Comparison of ENCODE assay signal across 8 cellular contexts in genomic region chr10:110643670-110644597, GRCh38. TPM values are rescaled to one million over a fixed set of nuclear protein-coding genes. Genes with fewer than 3 reads are reported as not detected.
DNase-seq lines count a peak whose midpoint lies in the region; ATAC-seq, FAIRE-seq and TF ChIP-seq lines count a peak whose summit lies in the region.

Gene RBM20, plus strand, starts transcription at chr10:110644336. Its CDS starts 119 bp downstream, at chr10:110644455.

- H3K36me3 ChIP-seq in heart right ventricle (no peaks in the 10 kb centered on the region), rectal smooth muscle tissue (ENCODE audit: control insufficient read depth, insufficient read depth, low read length) (no peaks in the 10 kb centered on the region), Karpas-422 (ENCODE audit: insufficient read depth, low read length) (no peaks in the 10 kb centered on the region)

- H3K4me3 ChIP-seq in LNCaP clone FGC (ENCODE audit: low read depth, low read length) (peak within 1 kb of the TSS; percentile 56), heart right ventricle (peak within 1 kb of the TSS; percentile 41 to 71 (median 68)), rectal smooth muscle tissue (ENCODE audit: low read length) (peak within 1 kb of the TSS; percentile 65), Karpas-422 (ENCODE audit: low read length) (no peak within 1 kb of the TSS)

- no peak for TF ChIP-seq POLR2A in GM12891 (IDR thresholded peaks at IDR 0.05; ENCODE audit: low read depth, low read length)

- H3K9me3 ChIP-seq in heart right ventricle (no peaks in the 10 kb centered on the region), Karpas-422 (ENCODE audit: low read length) (no peaks in the 10 kb centered on the region)

- no peaks in the 10 kb centered on the region for H4K20me1 ChIP-seq in Karpas-422 (ENCODE audit: insufficient read depth, low read depth, low read length)

- H3K27ac ChIP-seq in heart right ventricle, result peak within 1 kb of the TSS; percentile 77 to 96 (median 90)
- peak within 1 kb of the TSS; percentile 78 for H3K27ac ChIP-seq in rectal smooth muscle tissue (ENCODE audit: low read depth, low read length)
- no peak within 1 kb of the TSS for H3K27ac ChIP-seq in Karpas-422 (ENCODE audit: low read length)

- peak within 1 kb of the TSS; percentile 58 for H3K4me3 Mint-ChIP-seq in activated naive CD4-positive, alpha-beta T cell treated with anti-CD3 and anti-CD28 coated beads, Interleukin-2, amount 10 ng/mL, durations not matched to agents 7 days and 5 days

- no peaks in the 10 kb centered on the region for H3K9me2 ChIP-seq in Karpas-422 (replicated peaks; ENCODE audit: insufficient read depth, low read length)

- H3K4me1 ChIP-seq in heart right ventricle (peaks cover 0 to 25% (median 20%) of the 10 kb centered on the region in 9 donors), rectal smooth muscle tissue (ENCODE audit: control insufficient read depth, insufficient read depth, low read length) (peaks cover 2% of the 10 kb centered on the region), Karpas-422 (ENCODE audit: low read length) (no peaks in the 10 kb centered on the region)

- TF ChIP-seq CTCF in LNCaP clone FGC (IDR thresholded peaks at IDR 0.05; ENCODE audit: control insufficient read depth, extremely low read depth, insufficient read depth) (0 out of 2 replicates have a peak, but pooled peaks have one; percentile 10), heart right ventricle (IDR thresholded peaks at IDR 0.05) (peak in 1 of 9 donors; percentile 19)

- ATAC-seq in heart right ventricle (peak; percentile 76 to 92 (median 84)), GM19035 (IDR thresholded peaks at IDR 0.05; ENCODE audit: unreplicated experiment) (no peak)

- H3K27ac Mint-ChIP-seq in activated naive CD4-positive, alpha-beta T cell treated with anti-CD3 and anti-CD28 coated beads, Interleukin-2, amount 10 ng/mL, durations not matched to agents 7 days and 5 days, result no peak within 1 kb of the TSS

- intact Hi-C loops in heart right ventricle (cut with DNase I), result loop anchor here in 1 of 10 donors (5.0 to 10.0 kb wide), 2 partner anchors 38 to 131 kb away; no protein-coding TSS in a partner anchor

- H3K4me1 Mint-ChIP-seq in activated naive CD4-positive, alpha-beta T cell treated with anti-CD3 and anti-CD28 coated beads, Interleukin-2, amount 10 ng/mL, durations not matched to agents 7 days and 5 days, result peaks cover 31% of the 10 kb centered on the region

- H3K4me2 ChIP-seq in Karpas-422 (ENCODE audit: low read depth, low read length, poor library complexity, severe bottlenecking), result no peak within 1 kb of the TSS

- H2AFZ ChIP-seq in Karpas-422 (ENCODE audit: low read length), result no peak within 1 kb of the TSS

- 0 to 1% methylated on average over 94 to 105 of the region's 105 CpGs for WGBS in heart right ventricle, 2 donors

- peaks cover 0 to 87% (median 66%) of the 10 kb centered on the region in 7 donors for H3K27me3 ChIP-seq in heart right ventricle
- peaks cover 10% of the 10 kb centered on the region for H3K27me3 ChIP-seq in rectal smooth muscle tissue (ENCODE audit: control insufficient read depth, insufficient read depth, low read length)
- no peaks in the 10 kb centered on the region for H3K27me3 ChIP-seq in Karpas-422 (ENCODE audit: low read length)

- no peaks in the 10 kb centered on the region for H3K79me2 ChIP-seq in Karpas-422 (ENCODE audit: low read length)

- H3K36me3 Mint-ChIP-seq in activated naive CD4-positive, alpha-beta T cell treated with anti-CD3 and anti-CD28 coated beads, Interleukin-2, amount 10 ng/mL, durations not matched to agents 7 days and 5 days, result peaks cover 2% of the 10 kb centered on the region

- DNase-seq in GM12891 (ENCODE audit: insufficient read length, low spot score), result peak; percentile 33
- DNase-seq in LNCaP clone FGC (ENCODE audit: low read depth), result no peak
- DNase-seq in activated naive CD4-positive, alpha-beta T cell treated with anti-CD3 and anti-CD28 coated beads, Interleukin-2, amount 10 ng/mL, durations not matched to agents 7 days and 5 days, result peak; percentile 37
- DNase-seq in heart right ventricle, result peak; percentile 59 to 74
- DNase-seq in Karpas-422, result no peak
- no peak for DNase-seq in KG1 (lab: John Stamatoyannopoulos, UW)

- peaks cover 59% of the 10 kb centered on the region for H3K27me3 Mint-ChIP-seq in activated naive CD4-positive, alpha-beta T cell treated with anti-CD3 and anti-CD28 coated beads, Interleukin-2, amount 10 ng/mL, durations not matched to agents 7 days and 5 days

- peak; percentile 74 for FAIRE-seq in GM12891 (lab: Jason Lieb, UNC)

- CTCF ChIA-PET in activated naive CD4-positive, alpha-beta T cell treated with anti-CD3 and anti-CD28 coated beads, Interleukin-2, amount 10 ng/mL, durations not matched to agents 7 days and 5 days (lab: Charles Lee), result no interaction called here

- H3K9me3 Mint-ChIP-seq in activated naive CD4-positive, alpha-beta T cell treated with anti-CD3 and anti-CD28 coated beads, Interleukin-2, amount 10 ng/mL, durations not matched to agents 7 days and 5 days, result no peaks in the 10 kb centered on the region

- H3K9ac ChIP-seq in rectal smooth muscle tissue (ENCODE audit: low read length), result no peak within 1 kb of the TSS
- H3K9ac ChIP-seq in Karpas-422 (ENCODE audit: low read length), result no peak within 1 kb of the TSS

TF ChIP-seq in GM12891, 5 proteins besides CTCF, POLR2A, EP300 and RAD21:
- TF ChIP-seq SPI1 (IDR thresholded peaks at IDR 0.05; ENCODE audit: low read depth, low read length) (no peak), POLR2AphosphoS5 (IDR thresholded peaks at IDR 0.05; ENCODE audit: low read depth, low read length) (no peak), POU2F2 (IDR thresholded peaks at IDR 0.05; ENCODE audit: low read depth, low read length) (no peak), TAF1 (IDR thresholded peaks at IDR 0.05; ENCODE audit: low read depth, low read length) (no peak), PAX5 (IDR thresholded peaks at IDR 0.05; ENCODE audit: insufficient read depth, low read length, severe bottlenecking) (no peak)

RNA-seq across cellular contexts. Expression of gene RBM20, which starts in this region (rescaled TPM):
- 0.86 TPM for polyA plus RNA-seq in GM12891 (2012; ENCODE audit: low read depth, missing spikeins)
- 100 to 1,000 TPM in 8 of 10 donors, 10 to 100 TPM in 2; 69.4 to 186 (median 145) TPM for total RNA-seq in heart right ventricle
- 10 to 100 TPM; 10.1 to 61.9 TPM for polyA plus RNA-seq in heart right ventricle
- total RNA-seq in Karpas-422 (2014; rRNA removed; shearing (Covaris generic); ENCODE audit: low replicate concordance), result not detected in 2 replicates

Comparison
In these comparisons a context has a peak if more than half of its experiments do, and no peak if none do; other contexts are left out.
1. RNA of gene RBM20 (total RNA-seq): 69.4 to 186 TPM in heart right ventricle; not detected in Karpas-422; every median in the first group is over 10 times any median in the second.
2. DNase-seq: peak in GM12891 (single experiment), activated naive CD4-positive, alpha-beta T cell treated with anti-CD3 and anti-CD28 coated beads, Interleukin-2, amount 10 ng/mL, durations not matched to agents 7 days and 5 days (single experiment) and heart right ventricle (2 of 2); none in LNCaP clone FGC (single experiment), Karpas-422 (single experiment) and KG1 (single experiment).